In genomic region chr3:46693897-46694235, GRCh38 we compare ENCODE assay signal across 1 cellular context.
TF ChIP-seq lines count a peak whose summit lies in the region.

No MANE protein-coding gene starts in this region.

TF ChIP-seq in GM12878, 131 proteins besides CTCF, POLR2A, EP300 and RAD21:
- TF ChIP-seq SRF (IDR thresholded peaks at IDR 0.05; ENCODE audit: low read depth in 2 of 2, low read length in 2 of 2) (no peak), NR2F1 (conservative IDR thresholded peaks at IDR 0.05) (0 out of 2 replicates have a peak, but pooled peaks have one; percentile 31), KLF5 (IDR thresholded peaks at IDR 0.05; ENCODE audit: partially characterized antibody) (no peak)
